Comparison of ENCODE assay signal across 18 cellular contexts in the genomic region with DNA sequence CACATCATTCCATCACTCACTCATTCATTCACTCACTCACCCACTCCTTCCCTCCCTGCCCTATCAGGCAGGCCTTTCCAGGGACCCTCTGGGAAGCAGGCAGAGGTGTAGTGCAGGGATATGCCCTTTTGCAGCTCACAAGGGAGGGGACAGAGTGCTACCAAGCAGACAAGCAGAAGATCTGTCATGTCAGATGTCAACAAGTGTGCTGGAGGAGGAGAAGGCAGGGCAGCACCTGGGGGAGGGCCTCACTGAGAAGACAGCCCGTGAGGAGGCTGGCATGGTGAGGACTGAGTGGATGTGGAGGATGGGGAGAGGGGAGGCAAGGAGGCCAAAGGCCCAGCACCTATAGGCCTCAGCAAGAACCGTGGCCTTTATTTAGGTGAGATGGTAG. TPM values are rescaled to one million over a fixed set of nuclear protein-coding genes. Genes with fewer than 3 reads are reported as not detected.
DNase-seq lines count a peak whose midpoint lies in the region; ATAC-seq and TF ChIP-seq lines count a peak whose summit lies in the region.
"Had no signal": no experiment of that assay in that cellular context is flagged by ENCODE, and none has a peak within 500 bp of the region (broad histone marks: within the 10 kb centered on the region; RNA-seq: fewer than 3 reads in every experiment).

No MANE protein-coding gene starts in this region.

- no peaks in the 10 kb centered on the region for H3K79me2 ChIP-seq in mammary epithelial cell (ENCODE audit: insufficient read depth, low read length)

- no TSS peak for BruUV-seq in mammary epithelial cell (replicated peaks; lab: Mats Ljungman, UMichigan)

- intact Hi-C loops in left ventricle myocardium inferior (cut with micrococcal nuclease): no loop called here
- intact Hi-C loops in posterior vena cava (cut with DNase I): no loop called here
- intact Hi-C loops in mammary epithelial cell (cut with micrococcal nuclease): no loop called here

- no peak for ATAC-seq in RWPE2 (ENCODE audit: low read depth)
- ATAC-seq: body of pancreas; HCT116; naive thymus-derived CD4-positive, alpha-beta T cell; Panc1 had no signal

- H3K27me3 ChIP-seq in AG04450 (ENCODE audit: control insufficient read depth, insufficient read depth, low read length) (no peaks in the 10 kb centered on the region), RWPE2 (ENCODE audit: insufficient read depth, poor library complexity, severe bottlenecking) (no peaks in the 10 kb centered on the region), left ventricle myocardium inferior (ENCODE audit: low read depth) (no peaks in the 10 kb centered on the region), brain microvascular endothelial cell (replicated peaks) (no peaks in the 10 kb centered on the region), mammary epithelial cell (ENCODE audit: insufficient read depth, low read length) (no peaks in the 10 kb centered on the region)
- H3K27me3 ChIP-seq: body of pancreas, colonic mucosa had no signal

- no peak for DNase-seq in AG04450 (ENCODE audit: low read depth, low spot score)
- DNase-seq in RWPE2 (ENCODE audit: low spot score): peak; percentile 9
- DNase-seq in left ventricle myocardium inferior: peak; percentile 0
- peak; percentile 26 for DNase-seq in posterior vena cava (ENCODE audit: low spot score)
- DNase-seq in SIG-M5 treated with dmso at 0.1 percent for 504 hours (lab: John Stamatoyannopoulos, UW; ENCODE audit: unreplicated experiment): no peak
- DNase-seq in brain microvascular endothelial cell: no peak
- no peak for DNase-seq in mammary epithelial cell
- DNase-seq: activated CD4-positive, CD25-positive, alpha-beta regulatory T cell; colonic mucosa; naive thymus-derived CD4-positive, alpha-beta T cell; NCI-H1105; NK-92 treated with Interleukin-12 subunit alpha and Interleukin-12 subunit beta, amount 100 ng/mL, for 24 hours; SK-N-SH; stimulated activated CD4-positive, alpha-beta T cell treated with anti-CD3 and anti-CD28 coated beads, Interleukin-12 subunit alpha, Interleukin-12 subunit beta, amount 100 ng/mL, for 4 hours; stimulated activated CD8-positive, alpha-beta memory T cell treated with anti-CD3 and anti-CD28 coated beads, Interleukin-4, amount 100 ng/mL, for 48 hours had no signal

- no peak overlapping the region for H2AFZ ChIP-seq in mammary epithelial cell (ENCODE audit: low read depth, low read length)

- dilution Hi-C loops in mammary epithelial cell (cut with HindIII; ENCODE audit: low sequenced_read_pairs): no loop called here

- H3K36me3 ChIP-seq in RWPE2 (ENCODE audit: low read depth): no peaks in the 10 kb centered on the region
- H3K36me3 ChIP-seq in left ventricle myocardium inferior: peaks cover 11% of the 10 kb centered on the region
- no peaks in the 10 kb centered on the region for H3K36me3 ChIP-seq in brain microvascular endothelial cell (replicated peaks)
- H3K36me3 ChIP-seq in mammary epithelial cell (ENCODE audit: insufficient read depth, low read length): no peaks in the 10 kb centered on the region
- H3K36me3 ChIP-seq: colonic mucosa had no signal

- H4K20me1 ChIP-seq in mammary epithelial cell (ENCODE audit: insufficient read depth, low read length): no peaks in the 10 kb centered on the region

- POLR2A ChIA-PET in AG04450 (lab: Yijun Ruan, JAX): no interaction called here

- H3K9ac ChIP-seq in mammary epithelial cell (ENCODE audit: insufficient read depth, low read length): no peak overlapping the region
- H3K9ac ChIP-seq: SK-N-SH had no signal

- in situ Hi-C loops in brain microvascular endothelial cell (cut with HindIII; ENCODE audit: low pct_ligation_motif_present, low sequenced_read_pairs) (no loop called here), mammary epithelial cell (cut with MboI; ENCODE audit: low sequenced_read_pairs in 2 of 2) (loop anchor here in 1 of 2 donors (25.0 kb wide), 1 partner anchor 274 kb away; no protein-coding TSS in a partner anchor)

- H3K4me2 ChIP-seq in mammary epithelial cell (ENCODE audit: insufficient read depth, low read depth, low read length): no peak overlapping the region
- H3K4me2 ChIP-seq: SK-N-SH had no signal

- TF ChIP-seq CTCF in AG04450 (IDR thresholded peaks at IDR 0.05; ENCODE audit: low read depth, low read length) (no peak), RWPE2 (IDR thresholded peaks at IDR 0.05; ENCODE audit: poor library complexity, severe bottlenecking) (no peak), left ventricle myocardium inferior (IDR thresholded peaks at IDR 0.05; ENCODE audit: borderline replicate concordance) (no peak), brain microvascular endothelial cell (IDR thresholded peaks at IDR 0.05; ENCODE audit: low read depth, low read length, missing control alignments) (no peak), mammary epithelial cell (conservative IDR thresholded peaks at IDR 0.05 in 1 of 2, IDR thresholded peaks at IDR 0.05 in 1 of 2; ENCODE audit: extremely low read depth in 1 of 2, insufficient read depth in 1 of 2, low read depth in 1 of 2, low read length in 2 of 2) (no peak)

- CTCF ChIA-PET in AG04450 (lab: Charles Lee) (no interaction called here), mammary epithelial cell (lab: Charles Lee; ENCODE audit: low non-redundant PET) (no interaction called here)

- H3K9me3 ChIP-seq in AG04450 (ENCODE audit: control insufficient read depth, insufficient read depth, low read length) (no peaks in the 10 kb centered on the region; the same call in 1 of the 2 replicates), RWPE2 (ENCODE audit: severe bottlenecking) (no peaks in the 10 kb centered on the region), left ventricle myocardium inferior (replicated peaks) (no peaks in the 10 kb centered on the region), mammary epithelial cell (replicated peaks; ENCODE audit: insufficient read depth, low read length) (no peaks in the 10 kb centered on the region)
- H3K9me3 ChIP-seq: body of pancreas, colonic mucosa, SK-N-SH had no signal

- 100% methylated on average over 1 of the region's 2 CpGs for WGBS in mammary epithelial cell (ENCODE audit: low coverage, missing lambda C conversion rate)

- H3K4me1 ChIP-seq in RWPE2 (ENCODE audit: insufficient read depth, poor library complexity, severe bottlenecking) (peaks cover 15% of the 10 kb centered on the region), left ventricle myocardium inferior (peaks cover 47% of the 10 kb centered on the region), mammary epithelial cell (ENCODE audit: insufficient read depth, low read length) (peaks cover 24% of the 10 kb centered on the region)
- H3K4me1 ChIP-seq: body of pancreas, colonic mucosa had no signal

- H3K4me3 ChIP-seq in AG04450 (ENCODE audit: low read depth, low read length): no peak overlapping the region
- H3K4me3 ChIP-seq in RWPE2 (ENCODE audit: severe bottlenecking): no peak overlapping the region
- H3K4me3 ChIP-seq in left ventricle myocardium inferior: no peak overlapping the region
- no peak overlapping the region for H3K4me3 ChIP-seq in brain microvascular endothelial cell (ENCODE audit: low read depth, low read length)
- H3K4me3 ChIP-seq in mammary epithelial cell (replicated peaks in 1 of 3; ENCODE audit: insufficient read depth in 1 of 3, low read depth in 2 of 3, low read length in 3 of 3): no peak overlapping the region
- H3K4me3 ChIP-seq: body of pancreas, colonic mucosa had no signal

- H3K27ac ChIP-seq in AG04450 (ENCODE audit: low read depth, low read length) (peak overlapping the region; percentile 57), RWPE2 (ENCODE audit: poor library complexity, severe bottlenecking) (no peak overlapping the region), left ventricle myocardium inferior (replicated peaks) (peak overlapping the region; percentile 40), brain microvascular endothelial cell (no peak overlapping the region), mammary epithelial cell (ENCODE audit: insufficient read depth, low read depth, low read length) (no peak overlapping the region)
- H3K27ac ChIP-seq: body of pancreas, colonic mucosa had no signal

RNA-seq across cellular contexts. Expression of a gene that starts 15.3 kb away (rescaled TPM):
- polyA plus RNA-seq in AG04450 (2011; rRNA removed) (15.5 and 19.5 TPM in 2 replicates), mammary epithelial cell (13.3 TPM)
- polyA minus RNA-seq in AG04450 (2011; rRNA and poly(A)+ RNA removed): 22.1 and 30.5 TPM in 2 replicates
- total RNA-seq in left ventricle myocardium inferior (29.9 TPM), posterior vena cava (10 to 100 TPM; 27.7 to 28.9 TPM), mammary epithelial cell (10 to 100 TPM in 1 of 2 donors, 1 to 10 TPM in 1; 4.3 to 14.7 TPM)
- polyA minus RNA-seq in mammary epithelial cell: 5.9 TPM

RNA-seq across cellular contexts. Expression of a gene that starts 59.0 kb away (rescaled TPM):
- polyA plus RNA-seq in AG04450 (2011; rRNA removed): 1.5 and 1.9 TPM in 2 replicates
- polyA minus RNA-seq in AG04450 (2011; rRNA and poly(A)+ RNA removed): 0.32 and 0.39 TPM in 2 replicates
- 1.7 TPM for total RNA-seq in left ventricle myocardium inferior
- total RNA-seq in posterior vena cava: 1 to 10 TPM; 2.0 to 2.5 TPM
- 1 to 10 TPM; 1.5 to 4.3 TPM for total RNA-seq in mammary epithelial cell
- 0.11 TPM for polyA plus RNA-seq in mammary epithelial cell
- not detected for polyA minus RNA-seq in mammary epithelial cell

Comparison
In these comparisons a context has a peak if more than half of its experiments do, and no peak if none do; other contexts are left out.
1. DNase-seq: peak in RWPE2 (single experiment), left ventricle myocardium inferior (single experiment) and posterior vena cava (single experiment); none in AG04450 (single experiment), SIG-M5 treated with dmso at 0.1 percent for 504 hours (single experiment), brain microvascular endothelial cell (single experiment) and mammary epithelial cell (single experiment).
2. H3K27ac ChIP-seq: peak in AG04450 (single experiment) and left ventricle myocardium inferior (single experiment); none in RWPE2 (single experiment), brain microvascular endothelial cell (single experiment) and mammary epithelial cell (single experiment).